Comparison of ENCODE assay signal across 8 cellular contexts in genomic region chr19:13053761-13054604, GRCh38. TPM values are rescaled to one million over a fixed set of nuclear protein-coding genes. Genes with fewer than 3 reads are reported as not detected.
A peak's percentile ranks its signal among the peaks of the same experiment; 100 is the strongest.
DNase-seq lines count a peak whose midpoint lies in the region; ATAC-seq, FAIRE-seq and TF ChIP-seq lines count a peak whose summit lies in the region.

No MANE protein-coding gene starts in this region.

- TF ChIP-seq CTCF in choroid plexus epithelial cell (conservative IDR thresholded peaks at IDR 0.05; ENCODE audit: low read depth, low read length): no peak
- no peak for TF ChIP-seq CTCF in left lung (IDR thresholded peaks at IDR 0.05)

- H3K36me3 ChIP-seq in HUES64 (ENCODE audit: insufficient read depth, low read length) (no peaks in the 10 kb centered on the region), left lung (no peaks in the 10 kb centered on the region), thymus (ENCODE audit: control insufficient read depth, insufficient read depth) (no peaks in the 10 kb centered on the region), Karpas-422 (ENCODE audit: insufficient read depth, low read length) (no peaks in the 10 kb centered on the region)

- WGBS in HUES64: 33% methylated on average over 16 of the region's 16 CpGs
- 91% methylated on average over 16 of the region's 16 CpGs for WGBS in thymus

- H3K9me3 ChIP-seq in HUES64 (ENCODE audit: insufficient read depth, low read depth, low read length) (no peaks in the 10 kb centered on the region), left lung (no peaks in the 10 kb centered on the region), thymus (ENCODE audit: control insufficient read depth) (no peaks in the 10 kb centered on the region), Karpas-422 (ENCODE audit: low read length) (no peaks in the 10 kb centered on the region)

- H4K20me1 ChIP-seq in Karpas-422 (ENCODE audit: insufficient read depth, low read depth, low read length): no peaks in the 10 kb centered on the region

- H2AFZ ChIP-seq in Karpas-422 (ENCODE audit: low read length): no peak overlapping the region

- no peak overlapping the region for H3K4me2 ChIP-seq in Karpas-422 (ENCODE audit: low read depth, low read length, poor library complexity, severe bottlenecking)

- no peaks in the 10 kb centered on the region for H3K79me2 ChIP-seq in Karpas-422 (ENCODE audit: low read length)

- FAIRE-seq in GM12891 (lab: Jason Lieb, UNC): no peak

- H3K27me3 ChIP-seq in HUES64 (ENCODE audit: insufficient read depth, low read length) (peaks cover 99% of the 10 kb centered on the region), left lung (no peaks in the 10 kb centered on the region), thymus (ENCODE audit: control insufficient read depth, insufficient read depth) (no peaks in the 10 kb centered on the region), Karpas-422 (ENCODE audit: low read length) (no peaks in the 10 kb centered on the region)

- no peak for TF ChIP-seq POLR2A in GM12891 (IDR thresholded peaks at IDR 0.05; ENCODE audit: low read depth, low read length)

- DNase-seq in choroid plexus epithelial cell (ENCODE audit: low read depth) (peak; percentile 87), left lung (peak; percentile 82 to 91), NCI-H1694 (lab: John Stamatoyannopoulos, UW) (no peak), GM12891 (ENCODE audit: insufficient read length, low spot score) (no peak), Karpas-422 (no peak), NCI-H1092 (lab: John Stamatoyannopoulos, UW) (no peak)

- intact Hi-C loops in left lung (cut with DNase I): loop anchor here in 1 of 2 donors (10.0 kb wide), 1 partner anchor 59 kb away; the partner anchor contains the start of gene NFIX

- H3K4me3 ChIP-seq in HUES64 (ENCODE audit: low read length) (peak overlapping the region; percentile 7; the same call in 1 of the 2 replicates), choroid plexus epithelial cell (ENCODE audit: low read depth, low read length) (no peak overlapping the region), left lung (no peak overlapping the region), thymus (ENCODE audit: low read length) (no peak overlapping the region), Karpas-422 (ENCODE audit: low read length) (no peak overlapping the region)

- no peaks in the 10 kb centered on the region for H3K9me2 ChIP-seq in Karpas-422 (replicated peaks; ENCODE audit: insufficient read depth, low read length)

- no peak overlapping the region for H3K9ac ChIP-seq in HUES64 (ENCODE audit: low read depth, low read length)
- no peak overlapping the region for H3K9ac ChIP-seq in Karpas-422 (ENCODE audit: low read length)

- H3K4me1 ChIP-seq in HUES64 (ENCODE audit: insufficient read depth, low read length) (peaks cover 52% of the 10 kb centered on the region), left lung (peaks cover 82 to 83% of the 10 kb centered on the region in 2 donors), thymus (ENCODE audit: control insufficient read depth, insufficient read depth, low read length) (peaks cover 13% of the 10 kb centered on the region), Karpas-422 (ENCODE audit: low read length) (no peaks in the 10 kb centered on the region; the same call in 1 of the 2 replicates)

- H3K27ac ChIP-seq in HUES64 (ENCODE audit: low read depth, low read length): no peak overlapping the region
- H3K27ac ChIP-seq in left lung: peak overlapping the region; percentile 86 to 96
- H3K27ac ChIP-seq in thymus (ENCODE audit: low read depth): peak overlapping the region; percentile 64
- H3K27ac ChIP-seq in Karpas-422 (ENCODE audit: low read length): no peak overlapping the region

- ATAC-seq in left lung: peak; percentile 27

TF ChIP-seq in GM12891, 5 proteins besides CTCF, POLR2A, EP300 and RAD21:
- TF ChIP-seq SPI1 (IDR thresholded peaks at IDR 0.05; ENCODE audit: low read depth, low read length) (no peak), POLR2AphosphoS5 (IDR thresholded peaks at IDR 0.05; ENCODE audit: low read depth, low read length) (no peak), POU2F2 (IDR thresholded peaks at IDR 0.05; ENCODE audit: low read depth, low read length) (no peak), PAX5 (IDR thresholded peaks at IDR 0.05; ENCODE audit: insufficient read depth, low read length, severe bottlenecking) (no peak), TAF1 (IDR thresholded peaks at IDR 0.05; ENCODE audit: low read depth, low read length) (no peak)

RNA-seq across cellular contexts. Expression of gene LYL1, which starts 48.7 kb away (rescaled TPM):
- polyA plus RNA-seq in HUES64 (2013, experiment 1 of 2): 0.50 TPM
- 0.95 TPM for polyA plus RNA-seq in HUES64 (2013, experiment 2 of 2)
- total RNA-seq in left lung: 10 to 100 TPM; 15.4 to 32.9 TPM
- 14.0 TPM for polyA plus RNA-seq in thymus
- 5.6 TPM for polyA plus RNA-seq in GM12891 (2012; ENCODE audit: low read depth, missing spikeins)
- total RNA-seq in Karpas-422 (2014; rRNA removed; shearing (Covaris generic); ENCODE audit: low replicate concordance): 99.1 and 285 TPM in 2 replicates

RNA-seq across cellular contexts. Expression of gene NFIX, which starts 58.7 kb away (rescaled TPM):
- polyA plus RNA-seq in HUES64 (2013, experiment 1 of 2): 0.15 TPM
- polyA plus RNA-seq in HUES64 (2013, experiment 2 of 2): 0.06 TPM
- total RNA-seq in left lung: 100 to 1,000 TPM; 166 to 237 TPM
- 10.5 TPM for polyA plus RNA-seq in thymus
- polyA plus RNA-seq in GM12891 (2012; ENCODE audit: low read depth, missing spikeins): 0.30 TPM
- total RNA-seq in Karpas-422 (2014; rRNA removed; shearing (Covaris generic); ENCODE audit: low replicate concordance): 0.04 and 0.18 TPM in 2 replicates

Comparison
In these comparisons a context has a peak if more than half of its experiments do, and no peak if none do; other contexts are left out.
1. H3K27ac ChIP-seq: peak in left lung (2 of 2) and thymus (single experiment); none in HUES64 (single experiment) and Karpas-422 (single experiment).
2. DNase-seq: peak in choroid plexus epithelial cell (single experiment) and left lung (2 of 2); none in NCI-H1694 (single experiment), GM12891 (single experiment), Karpas-422 (single experiment) and NCI-H1092 (single experiment).
3. RNA of gene NFIX, which starts 58.7 kb away (total RNA-seq): 166 to 237 TPM in left lung; 0.04 to 0.18 TPM in Karpas-422; every median in the first group is over 100 times any median in the second.